In the genomic region with DNA sequence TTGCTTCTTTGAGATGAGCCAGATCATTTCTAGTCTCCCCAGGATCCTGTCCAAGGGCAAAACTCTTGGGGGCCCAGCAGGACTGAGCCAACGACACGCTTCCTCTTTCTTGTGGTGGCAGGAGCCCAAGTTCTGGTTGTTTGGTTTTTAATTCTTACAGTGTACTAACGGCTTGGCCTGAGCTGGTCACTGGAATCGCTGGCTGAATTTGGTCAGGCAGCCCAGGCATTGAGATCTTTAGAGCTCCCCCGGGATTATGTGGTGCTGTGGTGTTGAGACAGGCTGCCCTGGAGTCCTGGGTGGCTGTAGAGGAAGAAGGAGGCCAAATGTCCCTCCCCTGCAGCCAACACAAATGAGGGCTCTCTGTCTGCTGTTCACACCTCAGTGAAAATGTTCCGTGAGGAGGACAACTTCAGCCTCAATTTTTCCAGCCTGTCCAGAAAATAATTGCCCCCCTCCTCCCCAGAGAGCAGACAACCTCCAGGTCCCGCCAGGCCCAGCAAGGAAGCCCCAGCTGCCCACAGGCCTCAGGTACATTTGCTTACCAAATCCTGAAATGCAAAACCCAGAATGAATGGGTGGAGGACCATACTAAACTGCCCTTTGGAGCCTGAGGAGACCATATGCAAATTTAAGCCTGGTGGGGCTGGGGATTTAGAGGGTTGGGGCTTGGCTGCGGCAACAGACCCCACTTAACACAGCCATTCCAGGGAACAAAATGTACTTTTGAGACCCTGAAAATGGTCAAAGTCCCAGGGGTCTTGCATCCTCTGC, we compare ENCODE assay signal across 14 cellular contexts. TPM values are rescaled to one million over a fixed set of nuclear protein-coding genes. Genes with fewer than 3 reads are reported as not detected.
DNase-seq lines count a peak whose midpoint lies in the region; ATAC-seq and TF ChIP-seq lines count a peak whose summit lies in the region.
"Had no signal": no experiment of that assay in that cellular context is flagged by ENCODE, and none has a peak within 500 bp of the region (broad histone marks: within the 10 kb centered on the region; RNA-seq: fewer than 3 reads in every experiment).

No MANE protein-coding gene starts in this region.

- ATAC-seq in HG03025 (IDR thresholded peaks at IDR 0.05; ENCODE audit: low FRiP score, unreplicated experiment) (peak; percentile 51), memory B cell (ENCODE audit: low read depth) (peak; percentile 96), esophagus mucosa (no peak)
- ATAC-seq in activated CD8-positive, alpha-beta memory T cell treated with anti-CD3 and anti-CD28 coated beads, Interleukin-2, amount 10 ng/mL, durations not matched to agents 7 days and 5 days = no peak
- ATAC-seq: T-cell had no signal

- H3K4me1 Mint-ChIP-seq in memory B cell (peaks cover 13% of the 10 kb centered on the region), type B pancreatic cell (ENCODE audit: unreplicated experiment) (peaks cover 13% of the 10 kb centered on the region)
- peaks cover 8% of the 10 kb centered on the region for H3K4me1 Mint-ChIP-seq in activated CD8-positive, alpha-beta memory T cell treated with anti-CD3 and anti-CD28 coated beads, Interleukin-2, amount 10 ng/mL, durations not matched to agents 7 days and 5 days
- H3K4me1 Mint-ChIP-seq: T-cell had no signal

- H3K4me3 Mint-ChIP-seq in memory B cell (peak overlapping the region; percentile 37), type B pancreatic cell (no peak overlapping the region)
- H3K4me3 Mint-ChIP-seq in activated CD8-positive, alpha-beta memory T cell treated with anti-CD3 and anti-CD28 coated beads, Interleukin-2, amount 10 ng/mL, durations not matched to agents 7 days and 5 days = no peak overlapping the region
- H3K4me3 Mint-ChIP-seq: T-cell had no signal

- TF ChIP-seq CTCF in GM10248 (IDR thresholded peaks at IDR 0.05; ENCODE audit: control extremely low read depth, extremely low read depth, low read depth, missing control alignments) (no peak), type B pancreatic cell (conservative IDR thresholded peaks at IDR 0.05) (no peak)

- no peak overlapping the region for H3K27ac Mint-ChIP-seq in memory B cell
- H3K27ac Mint-ChIP-seq in type B pancreatic cell = no peak overlapping the region
- no peak overlapping the region for H3K27ac Mint-ChIP-seq in activated CD8-positive, alpha-beta memory T cell treated with anti-CD3 and anti-CD28 coated beads, Interleukin-2, amount 10 ng/mL, durations not matched to agents 7 days and 5 days
- H3K27ac Mint-ChIP-seq: T-cell had no signal

- H3K27me3 Mint-ChIP-seq in memory B cell (peaks cover 5% of the 10 kb centered on the region), type B pancreatic cell (peaks cover 2% of the 10 kb centered on the region)
- peaks cover 20% of the 10 kb centered on the region for H3K27me3 Mint-ChIP-seq in activated CD8-positive, alpha-beta memory T cell treated with anti-CD3 and anti-CD28 coated beads, Interleukin-2, amount 10 ng/mL, durations not matched to agents 7 days and 5 days

- DNase-seq in GM10248 (ENCODE audit: extremely low spot score) (peak; percentile 55), OCI-M1 (lab: John Stamatoyannopoulos, UW) (peak; percentile 41), memory B cell (ENCODE audit: low spot score in 2 of 2) (peak; percentile 19 to 22), type B pancreatic cell (ENCODE audit: extremely low spot score, unreplicated experiment) (no peak), AG08396 (ENCODE audit: low spot score) (no peak)
- no peak for DNase-seq in activated CD8-positive, alpha-beta memory T cell treated with anti-CD3 and anti-CD28 coated beads, Interleukin-2, amount 10 ng/mL, durations not matched to agents 7 days and 5 days
- DNase-seq: dermis blood vessel endothelial cell, IMR-90 had no signal

- CTCF ChIA-PET in GM10248 (lab: Yijun Ruan, JAX) = interaction anchor here (0.8 to 14.2 kb wide), 6 partner anchors 11 to 47 kb away, joined by 3 to 227 read pairs (median 6); no protein-coding TSS in a partner anchor
- CTCF ChIA-PET in activated CD8-positive, alpha-beta memory T cell treated with anti-CD3 and anti-CD28 coated beads, Interleukin-2, amount 10 ng/mL, durations not matched to agents 7 days and 5 days (lab: Charles Lee) = interaction anchor here (1.0 to 1.9 kb wide), 2 partner anchors 11 to 28 kb away, joined by 4 to 5 read pairs; no protein-coding TSS in a partner anchor

- POLR2A ChIA-PET in GM10248 (lab: Yijun Ruan, JAX) = no interaction called here

- no peaks in the 10 kb centered on the region for H3K36me3 Mint-ChIP-seq in memory B cell
- H3K36me3 Mint-ChIP-seq in type B pancreatic cell = no peaks in the 10 kb centered on the region
- H3K36me3 Mint-ChIP-seq in activated CD8-positive, alpha-beta memory T cell treated with anti-CD3 and anti-CD28 coated beads, Interleukin-2, amount 10 ng/mL, durations not matched to agents 7 days and 5 days = no peaks in the 10 kb centered on the region
- H3K36me3 Mint-ChIP-seq: T-cell had no signal

- H3K9me3 Mint-ChIP-seq in memory B cell = peaks cover 2% of the 10 kb centered on the region
- H3K9me3 Mint-ChIP-seq in type B pancreatic cell = no peaks in the 10 kb centered on the region
- no peaks in the 10 kb centered on the region for H3K9me3 Mint-ChIP-seq in activated CD8-positive, alpha-beta memory T cell treated with anti-CD3 and anti-CD28 coated beads, Interleukin-2, amount 10 ng/mL, durations not matched to agents 7 days and 5 days (ENCODE audit: low read depth)
- H3K9me3 Mint-ChIP-seq: T-cell had no signal

RNA-seq across cellular contexts. Expression of a gene that starts 23.6 kb away (rescaled TPM):
- 1.4 and 2.1 TPM in 2 replicates for total RNA-seq in type B pancreatic cell (ENCODE audit: low replicate concordance)
- not detected for total RNA-seq in esophagus mucosa
- not detected for total RNA-seq in activated CD8-positive, alpha-beta memory T cell treated with anti-CD3 and anti-CD28 coated beads, Interleukin-2, amount 10 ng/mL, durations not matched to agents 7 days and 5 days
- total RNA-seq: activated CD8-positive, alpha-beta memory T cell treated with anti-CD3 and anti-CD28 coated beads for 36 hours; dermis blood vessel endothelial cell; glomerular endothelial cell; IMR-90; lower leg skin had no signal

RNA-seq across cellular contexts. Expression of a gene that starts 43.2 kb away (rescaled TPM):
- 0.12 TPM in 1 of 2 replicates, not detected in the other for total RNA-seq in type B pancreatic cell (ENCODE audit: low replicate concordance)
- 0.20 TPM for total RNA-seq in esophagus mucosa
- total RNA-seq in activated CD8-positive, alpha-beta memory T cell treated with anti-CD3 and anti-CD28 coated beads, Interleukin-2, amount 10 ng/mL, durations not matched to agents 7 days and 5 days = not detected
- total RNA-seq: activated CD8-positive, alpha-beta memory T cell treated with anti-CD3 and anti-CD28 coated beads for 36 hours; dermis blood vessel endothelial cell; glomerular endothelial cell; IMR-90 had no signal

Comparison
In these comparisons a context has a peak if more than half of its experiments do, and no peak if none do; other contexts are left out.
1. DNase-seq: peak in GM10248 (single experiment), OCI-M1 (single experiment) and memory B cell (2 of 2); none in type B pancreatic cell (single experiment), activated CD8-positive, alpha-beta memory T cell treated with anti-CD3 and anti-CD28 coated beads, Interleukin-2, amount 10 ng/mL, durations not matched to agents 7 days and 5 days (single experiment) and AG08396 (single experiment).
2. ATAC-seq: peak in HG03025 (single experiment) and memory B cell (single experiment); none in esophagus mucosa (single experiment) and activated CD8-positive, alpha-beta memory T cell treated with anti-CD3 and anti-CD28 coated beads, Interleukin-2, amount 10 ng/mL, durations not matched to agents 7 days and 5 days (single experiment).